2 cellular contexts compared by ENCODE assay signal in the genomic region with DNA sequence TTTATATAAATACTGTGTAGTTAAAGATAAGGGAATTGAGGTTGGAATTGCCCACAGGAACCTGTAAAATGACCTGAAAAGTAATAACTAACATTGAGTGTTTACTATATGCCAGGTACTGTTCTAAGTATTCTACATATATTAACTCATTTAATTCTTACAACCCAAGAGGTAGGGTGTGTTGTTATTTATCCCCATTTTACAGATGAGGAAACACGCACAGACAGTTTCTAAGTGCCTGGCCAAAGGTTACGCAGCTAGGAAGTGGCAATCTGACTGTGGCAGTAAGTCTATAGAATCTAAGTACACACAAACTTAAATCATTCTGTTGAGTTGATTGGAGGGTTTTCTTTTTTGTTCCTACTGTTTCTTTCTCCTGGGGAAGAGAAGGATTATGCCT.
TF ChIP-seq lines count a peak whose summit lies in the region.

No MANE protein-coding gene starts in this region.

TF ChIP-seq in GM23338, 12 proteins besides CTCF, POLR2A, EP300 and RAD21:
- TF ChIP-seq REST (IDR thresholded peaks at IDR 0.05; ENCODE audit: unreplicated experiment) (no peak), EZH2phosphoT487 (IDR thresholded peaks at IDR 0.05; ENCODE audit: unreplicated experiment) (no peak), JUNB (IDR thresholded peaks at IDR 0.05; ENCODE audit: unreplicated experiment) (no peak), ZNF114 (CRISPR knock-in tag; IDR thresholded peaks at IDR 0.05) (no peak)

TF ChIP-seq in WTC11, 78 proteins besides CTCF, POLR2A, EP300 and RAD21 (continued from another document):
- no peak for TF ChIP-seq CBFB (CRISPR knock-in tag; IDR thresholded peaks at IDR 0.05; ENCODE audit: low read depth)
- no peak for TF ChIP-seq NR1H2 (CRISPR knock-in tag; IDR thresholded peaks at IDR 0.05)
